In genomic region chr4:170464614-170465197, GRCh38 we compare ENCODE assay signal across 1 cellular context.
TF ChIP-seq lines count a peak whose summit lies in the region.

No MANE protein-coding gene starts in this region.

TF ChIP-seq in GM23338, 12 proteins besides CTCF, POLR2A, EP300 and RAD21 (continued from another document):
- TF ChIP-seq, protein P1, sequence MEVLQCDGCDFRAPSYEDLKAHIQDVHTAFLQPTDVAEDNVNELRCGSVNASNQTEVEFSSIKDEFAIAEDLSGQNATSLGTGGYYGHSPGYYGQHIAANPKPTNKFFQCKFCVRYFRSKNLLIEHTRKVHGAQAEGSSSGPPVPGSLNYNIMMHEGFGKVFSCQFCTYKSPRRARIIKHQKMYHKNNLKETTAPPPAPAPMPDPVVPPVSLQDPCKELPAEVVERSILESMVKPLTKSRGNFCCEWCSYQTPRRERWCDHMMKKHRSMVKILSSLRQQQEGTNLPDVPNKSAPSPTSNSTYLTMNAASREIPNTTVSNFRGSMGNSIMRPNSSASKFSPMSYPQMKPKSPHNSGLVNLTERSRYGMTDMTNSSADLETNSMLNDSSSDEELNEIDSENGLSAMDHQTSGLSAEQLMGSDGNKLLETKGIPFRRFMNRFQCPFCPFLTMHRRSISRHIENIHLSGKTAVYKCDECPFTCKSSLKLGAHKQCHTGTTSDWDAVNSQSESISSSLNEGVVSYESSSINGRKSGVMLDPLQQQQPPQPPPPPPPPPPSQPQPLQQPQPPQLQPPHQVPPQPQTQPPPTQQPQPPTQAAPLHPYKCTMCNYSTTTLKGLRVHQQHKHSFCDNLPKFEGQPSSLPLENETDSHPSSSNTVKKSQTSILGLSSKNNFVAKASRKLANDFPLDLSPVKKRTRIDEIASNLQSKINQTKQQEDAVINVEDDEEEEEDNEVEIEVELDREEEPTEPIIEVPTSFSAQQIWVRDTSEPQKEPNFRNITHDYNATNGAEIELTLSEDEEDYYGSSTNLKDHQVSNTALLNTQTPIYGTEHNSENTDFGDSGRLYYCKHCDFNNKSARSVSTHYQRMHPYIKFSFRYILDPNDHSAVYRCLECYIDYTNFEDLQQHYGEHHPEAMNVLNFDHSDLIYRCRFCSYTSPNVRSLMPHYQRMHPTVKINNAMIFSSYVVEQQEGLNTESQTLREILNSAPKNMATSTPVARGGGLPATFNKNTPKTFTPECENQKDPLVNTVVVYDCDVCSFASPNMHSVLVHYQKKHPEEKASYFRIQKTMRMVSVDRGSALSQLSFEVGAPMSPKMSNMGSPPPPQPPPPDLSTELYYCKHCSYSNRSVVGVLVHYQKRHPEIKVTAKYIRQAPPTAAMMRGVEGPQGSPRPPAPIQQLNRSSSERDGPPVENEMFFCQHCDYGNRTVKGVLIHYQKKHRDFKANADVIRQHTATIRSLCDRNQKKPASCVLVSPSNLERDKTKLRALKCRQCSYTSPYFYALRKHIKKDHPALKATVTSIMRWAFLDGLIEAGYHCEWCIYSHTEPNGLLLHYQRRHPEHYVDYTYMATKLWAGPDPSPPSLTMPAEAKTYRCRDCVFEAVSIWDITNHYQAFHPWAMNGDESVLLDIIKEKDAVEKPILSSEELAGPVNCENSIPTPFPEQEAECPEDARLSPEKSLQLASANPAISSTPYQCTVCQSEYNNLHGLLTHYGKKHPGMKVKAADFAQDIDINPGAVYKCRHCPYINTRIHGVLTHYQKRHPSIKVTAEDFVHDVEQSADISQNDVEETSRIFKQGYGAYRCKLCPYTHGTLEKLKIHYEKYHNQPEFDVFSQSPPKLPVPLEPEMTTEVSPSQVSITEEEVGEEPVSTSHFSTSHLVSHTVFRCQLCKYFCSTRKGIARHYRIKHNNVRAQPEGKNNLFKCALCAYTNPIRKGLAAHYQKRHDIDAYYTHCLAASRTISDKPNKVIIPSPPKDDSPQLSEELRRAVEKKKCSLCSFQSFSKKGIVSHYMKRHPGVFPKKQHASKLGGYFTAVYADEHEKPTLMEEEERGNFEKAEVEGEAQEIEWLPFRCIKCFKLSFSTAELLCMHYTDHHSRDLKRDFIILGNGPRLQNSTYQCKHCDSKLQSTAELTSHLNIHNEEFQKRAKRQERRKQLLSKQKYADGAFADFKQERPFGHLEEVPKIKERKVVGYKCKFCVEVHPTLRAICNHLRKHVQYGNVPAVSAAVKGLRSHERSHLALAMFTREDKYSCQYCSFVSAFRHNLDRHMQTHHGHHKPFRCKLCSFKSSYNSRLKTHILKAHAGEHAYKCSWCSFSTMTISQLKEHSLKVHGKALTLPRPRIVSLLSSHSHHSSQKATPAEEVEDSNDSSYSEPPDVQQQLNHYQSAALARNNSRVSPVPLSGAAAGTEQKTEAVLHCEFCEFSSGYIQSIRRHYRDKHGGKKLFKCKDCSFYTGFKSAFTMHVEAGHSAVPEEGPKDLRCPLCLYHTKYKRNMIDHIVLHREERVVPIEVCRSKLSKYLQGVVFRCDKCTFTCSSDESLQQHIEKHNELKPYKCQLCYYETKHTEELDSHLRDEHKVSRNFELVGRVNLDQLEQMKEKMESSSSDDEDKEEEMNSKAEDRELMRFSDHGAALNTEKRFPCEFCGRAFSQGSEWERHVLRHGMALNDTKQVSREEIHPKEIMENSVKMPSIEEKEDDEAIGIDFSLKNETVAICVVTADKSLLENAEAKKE (CRISPR knock-in tag; IDR thresholded peaks at IDR 0.05): no peak
- TF ChIP-seq ZNF114 (CRISPR knock-in tag; IDR thresholded peaks at IDR 0.05): no peak
